ENCODE assay signal across 16 cellular contexts in the genomic region with DNA sequence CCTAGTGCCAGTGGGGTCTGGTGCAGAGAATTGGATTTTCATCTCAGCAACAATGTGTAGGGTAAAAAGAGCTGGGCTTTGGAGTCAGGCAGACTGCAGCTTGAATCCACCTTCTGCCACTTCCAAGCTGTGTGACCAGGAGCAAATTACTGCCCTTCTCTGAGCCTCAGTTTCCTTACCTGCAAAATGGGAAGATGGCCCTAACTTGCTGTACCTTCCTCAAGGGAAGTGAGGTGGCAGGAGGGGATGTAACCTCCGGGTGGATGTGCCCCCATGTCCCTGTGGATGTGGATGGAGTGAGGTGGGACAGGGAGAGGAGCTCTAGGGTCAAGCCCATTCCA.
DNase-seq lines count a peak whose midpoint lies in the region; ATAC-seq and TF ChIP-seq lines count a peak whose summit lies in the region.
"Had no signal": no experiment of that assay in that cellular context is flagged by ENCODE, and none has a peak within 500 bp of the region (broad histone marks: within the 10 kb centered on the region; RNA-seq: fewer than 3 reads in every experiment).

No MANE protein-coding gene starts in this region.

- no peaks in the 10 kb centered on the region for H4K20me1 ChIP-seq in OCI-LY7 (ENCODE audit: insufficient read depth, low read length)

- H3K4me1 ChIP-seq in endodermal cell (ENCODE audit: control insufficient read depth, insufficient read depth, low read length) (no peaks in the 10 kb centered on the region), OCI-LY7 (ENCODE audit: insufficient read depth, low read length, poor library complexity, severe bottlenecking) (no peaks in the 10 kb centered on the region)

- intact Hi-C loops in OCI-LY7 (cut with micrococcal nuclease; ENCODE audit: unreplicated experiment), result no loop called here

- ATAC-seq in activated T-cell treated with anti-CD3 and anti-CD28 coated beads, Interleukin-2, amount 50 U/mL, for 72 hours (replicated peaks in 1 of 2), result no peak
- ATAC-seq in WTC11, result no peak
- ATAC-seq in stimulated activated effector memory CD8-positive, alpha-beta T cell treated with anti-CD3 and anti-CD28 coated beads, Interleukin-12 subunit alpha, Interleukin-12 subunit beta, amount 100 ng/mL, for 72 hours, result no peak
- ATAC-seq in GM21528 (IDR thresholded peaks at IDR 0.05; ENCODE audit: low FRiP score, unreplicated experiment), result no peak
- ATAC-seq: GM12878, heart left ventricle, left lobe of liver had no signal

- TF ChIP-seq CTCF in WTC11 (IDR thresholded peaks at IDR 0.05), result no peak
- no peak for TF ChIP-seq CTCF in endodermal cell (conservative IDR thresholded peaks at IDR 0.05)
- TF ChIP-seq CTCF in OCI-LY7 (conservative IDR thresholded peaks at IDR 0.05; ENCODE audit: low read length), result no peak

- H3K79me2 ChIP-seq in OCI-LY7 (ENCODE audit: insufficient read depth, low read depth, low read length), result no peaks in the 10 kb centered on the region

- no peaks in the 10 kb centered on the region for H3K36me3 ChIP-seq in endodermal cell (ENCODE audit: control insufficient read depth, insufficient read depth, low read length)
- no peaks in the 10 kb centered on the region for H3K36me3 ChIP-seq in OCI-LY7 (ENCODE audit: insufficient read depth, low read length)
- H3K36me3 ChIP-seq: heart left ventricle had no signal

- peaks cover 29% of the 10 kb centered on the region for H3K4me1 Mint-ChIP-seq in activated T-cell treated with anti-CD3 and anti-CD28 coated beads, Interleukin-2, amount 50 U/mL, for 72 hours (ENCODE audit: low read depth)
- peaks cover 30% of the 10 kb centered on the region for H3K4me1 Mint-ChIP-seq in WTC11
- peaks cover 7% of the 10 kb centered on the region for H3K4me1 Mint-ChIP-seq in endodermal cell
- H3K4me1 Mint-ChIP-seq in stimulated activated effector memory CD8-positive, alpha-beta T cell treated with anti-CD3 and anti-CD28 coated beads, Interleukin-12 subunit alpha, Interleukin-12 subunit beta, amount 100 ng/mL, for 72 hours, result peaks cover 55% of the 10 kb centered on the region

- POLR2A ChIA-PET in WTC11 (lab: Charles Lee), result interaction anchor here (0.6 to 1.4 kb wide), 2 partner anchors 179 to 383 kb away, joined by 3 to 4 read pairs; no protein-coding TSS in a partner anchor
- POLR2A ChIA-PET in OCI-LY7 (lab: Charles Lee), result no interaction called here

- no peak overlapping the region for H3K4me3 ChIP-seq in endodermal cell (ENCODE audit: low read length)
- no peak overlapping the region for H3K4me3 ChIP-seq in OCI-LY7 (ENCODE audit: low read depth, low read length, poor library complexity, severe bottlenecking)
- H3K4me3 ChIP-seq: GM12878 had no signal

- peaks cover 11% of the 10 kb centered on the region for H3K27me3 Mint-ChIP-seq in activated T-cell treated with anti-CD3 and anti-CD28 coated beads, Interleukin-2, amount 50 U/mL, for 72 hours (ENCODE audit: low read depth)
- peaks cover 35% of the 10 kb centered on the region for H3K27me3 Mint-ChIP-seq in WTC11 (ENCODE audit: low read depth)
- H3K27me3 Mint-ChIP-seq in endodermal cell (ENCODE audit: insufficient read depth), result peaks cover 58% of the 10 kb centered on the region

- H3K27me3 ChIP-seq in endodermal cell (ENCODE audit: control insufficient read depth, insufficient read depth, low read length, poor library complexity, severe bottlenecking), result peaks cover 65% of the 10 kb centered on the region

- H3K36me3 Mint-ChIP-seq in activated T-cell treated with anti-CD3 and anti-CD28 coated beads, Interleukin-2, amount 50 U/mL, for 72 hours (ENCODE audit: insufficient read depth in 2 of 2), result no peaks in the 10 kb centered on the region
- H3K36me3 Mint-ChIP-seq in WTC11, result no peaks in the 10 kb centered on the region
- no peaks in the 10 kb centered on the region for H3K36me3 Mint-ChIP-seq in endodermal cell (ENCODE audit: low read depth)
- no peaks in the 10 kb centered on the region for H3K36me3 Mint-ChIP-seq in stimulated activated effector memory CD8-positive, alpha-beta T cell treated with anti-CD3 and anti-CD28 coated beads, Interleukin-12 subunit alpha, Interleukin-12 subunit beta, amount 100 ng/mL, for 72 hours

- no peak overlapping the region for H2AFZ ChIP-seq in OCI-LY7 (ENCODE audit: low read length)

- CTCF ChIA-PET in WTC11 (lab: Charles Lee), result interaction anchor here (0.8 to 2.6 kb wide), 8 partner anchors 11 to 141 kb away, joined by 3 to 10 read pairs (median 4); a partner anchor contains a TSS
- CTCF ChIA-PET in OCI-LY7 (lab: Charles Lee; ENCODE audit: unreplicated experiment), result no interaction called here

- H3K9me3 Mint-ChIP-seq in activated T-cell treated with anti-CD3 and anti-CD28 coated beads, Interleukin-2, amount 50 U/mL, for 72 hours, result no peaks in the 10 kb centered on the region
- H3K9me3 Mint-ChIP-seq in WTC11 (no peaks in the 10 kb centered on the region), endodermal cell (no peaks in the 10 kb centered on the region)
- H3K9me3 Mint-ChIP-seq in stimulated activated effector memory CD8-positive, alpha-beta T cell treated with anti-CD3 and anti-CD28 coated beads, Interleukin-12 subunit alpha, Interleukin-12 subunit beta, amount 100 ng/mL, for 72 hours, result no peaks in the 10 kb centered on the region

- no peak overlapping the region for H3K27ac Mint-ChIP-seq in activated T-cell treated with anti-CD3 and anti-CD28 coated beads, Interleukin-2, amount 50 U/mL, for 72 hours
- no peak overlapping the region for H3K27ac Mint-ChIP-seq in WTC11
- H3K27ac Mint-ChIP-seq in endodermal cell, result no peak overlapping the region
- peak overlapping the region; percentile 40 for H3K27ac Mint-ChIP-seq in stimulated activated effector memory CD8-positive, alpha-beta T cell treated with anti-CD3 and anti-CD28 coated beads, Interleukin-12 subunit alpha, Interleukin-12 subunit beta, amount 100 ng/mL, for 72 hours

- WGBS in endodermal cell (ENCODE audit: insufficient coverage in 1 of 2, insufficient read length in 1 of 2), 2 experiments, result 73% methylated on average over 1 of the region's 1 CpG; no CpG with 5 or more reads in 1 of the 2 experiments

- no peaks in the 10 kb centered on the region for H3K9me2 ChIP-seq in OCI-LY7 (ENCODE audit: insufficient read depth, low read length)

- peak overlapping the region; percentile 42 to 85 for H3K4me3 Mint-ChIP-seq in activated T-cell treated with anti-CD3 and anti-CD28 coated beads, Interleukin-2, amount 50 U/mL, for 72 hours
- H3K4me3 Mint-ChIP-seq in WTC11 (peak overlapping the region; percentile 58), endodermal cell (peak overlapping the region; percentile 22)
- peak overlapping the region; percentile 66 for H3K4me3 Mint-ChIP-seq in stimulated activated effector memory CD8-positive, alpha-beta T cell treated with anti-CD3 and anti-CD28 coated beads, Interleukin-12 subunit alpha, Interleukin-12 subunit beta, amount 100 ng/mL, for 72 hours

- H3K27ac ChIP-seq in endodermal cell (ENCODE audit: low read depth, low read length), result no peak overlapping the region
- no peak overlapping the region for H3K27ac ChIP-seq in OCI-LY7 (ENCODE audit: low read depth, low read length, poor library complexity, severe bottlenecking)
- H3K27ac ChIP-seq: dorsolateral prefrontal cortex, heart left ventricle, RWPE1 had no signal

- no peak overlapping the region for H3K9ac ChIP-seq in endodermal cell (ENCODE audit: extremely low read depth, low read length, poor library complexity, severe bottlenecking)

- BruUV-seq in OCI-LY7 (replicated peaks; lab: Mats Ljungman, UMichigan), result no TSS peak

- DNase-seq in activated T-cell treated with anti-CD3 and anti-CD28 coated beads, Interleukin-2, amount 50 U/mL, for 72 hours, result no peak
- no peak for DNase-seq in activated T-cell treated with anti-CD3 and anti-CD28 coated beads for 4 hours
- no peak for DNase-seq in WTC11 (ENCODE audit: low spot score)
- no peak for DNase-seq in endodermal cell
- DNase-seq in stimulated activated effector memory CD8-positive, alpha-beta T cell treated with anti-CD3 and anti-CD28 coated beads, Interleukin-12 subunit alpha, Interleukin-12 subunit beta, amount 100 ng/mL, for 72 hours (ENCODE audit: low spot score in 2 of 2), result no peak
- DNase-seq in NCI-H2081 (lab: John Stamatoyannopoulos, UW), result no peak
- no peak for DNase-seq in OCI-LY7 (ENCODE audit: low spot score)
- DNase-seq: dorsolateral prefrontal cortex; heart left ventricle; NCI-H1048; posterior cingulate gyrus; stimulated activated naive CD4-positive, alpha-beta T cell treated with Interleukin-2 at 50 U/mL for 16 hours had no signal

- no peak overlapping the region for H3K4me2 ChIP-seq in OCI-LY7 (ENCODE audit: low read length)

- H3K9me3 ChIP-seq in endodermal cell (ENCODE audit: control insufficient read depth, low read length) (no peaks in the 10 kb centered on the region), OCI-LY7 (ENCODE audit: low read length) (no peaks in the 10 kb centered on the region)
- H3K9me3 ChIP-seq: heart left ventricle had no signal

TF ChIP-seq in WTC11, 78 proteins besides CTCF, POLR2A, EP300 and RAD21:
- no peak for TF ChIP-seq KAT7 (CRISPR knock-in tag; IDR thresholded peaks at IDR 0.05; ENCODE audit: borderline replicate concordance)
- TF ChIP-seq GTF2I (CRISPR knock-in tag; conservative IDR thresholded peaks at IDR 0.05), result 0 out of 2 replicates have a peak, but pooled peaks have one; percentile 38
